9 cellular contexts compared by ENCODE assay signal in genomic region chr14:23286904-23287479, GRCh38. TPM values are rescaled to one million over a fixed set of nuclear protein-coding genes. Genes with fewer than 3 reads are reported as not detected.
DNase-seq lines count a peak whose midpoint lies in the region; ATAC-seq and TF ChIP-seq lines count a peak whose summit lies in the region.
"Had no signal": no experiment of that assay in that cellular context is flagged by ENCODE, and none has a peak within 500 bp of the region (broad histone marks: within the 10 kb centered on the region; RNA-seq: fewer than 3 reads in every experiment).

No MANE protein-coding gene starts in this region.

- peaks cover 12 to 35% (median 24%) of the 10 kb centered on the region in 4 donors for H3K4me1 Mint-ChIP-seq in CD4-positive, alpha-beta memory T cell
- H3K4me1 Mint-ChIP-seq in endodermal cell, result peaks cover 19% of the 10 kb centered on the region

- H3K4me3 ChIP-seq in CD4-positive, alpha-beta memory T cell (ENCODE audit: low read length in 2 of 2), result peak overlapping the region in 1 of 2 donors; percentile 85
- H3K4me3 ChIP-seq in OCI-LY1 (ENCODE audit: low read depth, low read length, poor library complexity, severe bottlenecking), result peak overlapping the region; percentile 80
- H3K4me3 ChIP-seq in endodermal cell (ENCODE audit: low read length), result peak overlapping the region; percentile 92
- H3K4me3 ChIP-seq in osteoblast (ENCODE audit: insufficient read depth, low read length), result peak overlapping the region; percentile 94

- peak overlapping the region; percentile 90 to 98 (median 96) for H3K27ac Mint-ChIP-seq in CD4-positive, alpha-beta memory T cell
- H3K27ac Mint-ChIP-seq in endodermal cell, result peak overlapping the region; percentile 100

- H3K79me2 ChIP-seq in OCI-LY1 (ENCODE audit: insufficient read depth, low read length) (no peaks in the 10 kb centered on the region), osteoblast (ENCODE audit: insufficient read depth, low read length) (peaks cover 19% of the 10 kb centered on the region)

- intact Hi-C loops in CD4-positive, alpha-beta memory T cell (cut with micrococcal nuclease), result loop anchor here (1.0 kb wide), 4 partner anchors 8 to 192 kb away; partner anchors contain the start of genes ACIN1, C14orf119 and PABPN1

- peaks cover 23% of the 10 kb centered on the region for H3K4me1 ChIP-seq in CD4-positive, alpha-beta memory T cell (ENCODE audit: insufficient read depth, low read length)
- peaks cover 22% of the 10 kb centered on the region for H3K4me1 ChIP-seq in OCI-LY1 (ENCODE audit: insufficient read depth, low read length, severe bottlenecking)
- H3K4me1 ChIP-seq in endodermal cell (ENCODE audit: control insufficient read depth, insufficient read depth, low read length), result no peaks in the 10 kb centered on the region
- peaks cover 16% of the 10 kb centered on the region for H3K4me1 ChIP-seq in osteoblast (ENCODE audit: insufficient read depth, low read length)

- H3K9ac ChIP-seq in OCI-LY1 (ENCODE audit: low read length) (peak overlapping the region; percentile 83), endodermal cell (ENCODE audit: extremely low read depth, low read length, poor library complexity, severe bottlenecking) (peak overlapping the region; percentile 18)

- CTCF ChIA-PET in CD4-positive, alpha-beta memory T cell (lab: Charles Lee; ENCODE audit: partially characterized antibody), result interaction anchor here (1.0 to 7.6 kb wide), 7 partner anchors 9 to 40 kb away, joined by 3 to 65 read pairs (median 4); partner anchors contain the start of genes PABPN1 and PPP1R3E

- peak overlapping the region; percentile 98 for H3K4me2 ChIP-seq in OCI-LY1 (ENCODE audit: low read length)
- H3K4me2 ChIP-seq in osteoblast (ENCODE audit: insufficient read depth, low read length), result peak overlapping the region; percentile 92

- no peak overlapping the region for H2AFZ ChIP-seq in OCI-LY1 (ENCODE audit: low read length)
- H2AFZ ChIP-seq in osteoblast (ENCODE audit: low read length), result peak overlapping the region; percentile 98

- TF ChIP-seq CTCF in OCI-LY1 (IDR thresholded peaks at IDR 0.05; ENCODE audit: low read length) (no peak), endodermal cell (conservative IDR thresholded peaks at IDR 0.05) (no peak), osteoblast (IDR thresholded peaks at IDR 0.05; ENCODE audit: extremely low read depth, low read depth, low read length) (no peak)

- no peaks in the 10 kb centered on the region for H3K9me2 ChIP-seq in OCI-LY1 (ENCODE audit: low read depth, low read length)

- H3F3A ChIP-seq in OCI-LY1 (ENCODE audit: insufficient read depth, low read length), result no peaks in the 10 kb centered on the region

- H3K9me3 ChIP-seq in CD4-positive, alpha-beta memory T cell (ENCODE audit: control insufficient read depth in 1 of 2, low read length in 2 of 2), result no peaks in the 10 kb centered on the region
- no peaks in the 10 kb centered on the region for H3K9me3 ChIP-seq in OCI-LY1 (ENCODE audit: low read length)
- no peaks in the 10 kb centered on the region for H3K9me3 ChIP-seq in endodermal cell (ENCODE audit: control insufficient read depth, low read length)
- H3K9me3 ChIP-seq in osteoblast (ENCODE audit: low read depth, low read length), result no peaks in the 10 kb centered on the region

- H3K36me3 ChIP-seq in CD4-positive, alpha-beta memory T cell (ENCODE audit: insufficient read depth, low read length), result no peaks in the 10 kb centered on the region
- H3K36me3 ChIP-seq in OCI-LY1 (ENCODE audit: insufficient read depth, low read length) (no peaks in the 10 kb centered on the region), endodermal cell (ENCODE audit: control insufficient read depth, insufficient read depth, low read length) (no peaks in the 10 kb centered on the region), osteoblast (ENCODE audit: insufficient read depth, low read length) (no peaks in the 10 kb centered on the region)

- no peak for DNase-seq in CD4-positive, alpha-beta memory T cell
- DNase-seq in endodermal cell (no peak), osteoblast (ENCODE audit: insufficient read length, low spot score, missing footprints) (no peak), NCI-H1436 treated with DMSO at 0.1 percent for 48 hours (lab: John Stamatoyannopoulos, UW) (no peak), RKO (ENCODE audit: low spot score) (no peak), kidney tubule cell (ENCODE audit: low spot score) (no peak)
- DNase-seq: stimulated activated naive CD4-positive, alpha-beta T cell had no signal

- ATAC-seq in HG02678 (IDR thresholded peaks at IDR 0.05; ENCODE audit: unreplicated experiment), result no peak

- H3K4me3 Mint-ChIP-seq in CD4-positive, alpha-beta memory T cell, result peak overlapping the region; percentile 95 to 99 (median 98)
- peak overlapping the region; percentile 90 for H3K4me3 Mint-ChIP-seq in endodermal cell

- H3K9me3 Mint-ChIP-seq in CD4-positive, alpha-beta memory T cell, result no peaks in the 10 kb centered on the region
- H3K9me3 Mint-ChIP-seq in endodermal cell, result no peaks in the 10 kb centered on the region

- H4K20me1 ChIP-seq in OCI-LY1 (ENCODE audit: insufficient read depth, low read length), result no peaks in the 10 kb centered on the region
- peaks cover 2% of the 10 kb centered on the region for H4K20me1 ChIP-seq in osteoblast (ENCODE audit: insufficient read depth, low read length)

- H3K27ac ChIP-seq in CD4-positive, alpha-beta memory T cell (ENCODE audit: low read depth, low read length), result peak overlapping the region; percentile 75
- H3K27ac ChIP-seq in OCI-LY1 (ENCODE audit: low read depth, low read length, poor library complexity, severe bottlenecking), result no peak overlapping the region
- peak overlapping the region; percentile 94 for H3K27ac ChIP-seq in endodermal cell (ENCODE audit: low read depth, low read length)
- H3K27ac ChIP-seq in osteoblast (ENCODE audit: low read depth, low read length), result peak overlapping the region; percentile 69

- POLR2A ChIA-PET in CD4-positive, alpha-beta memory T cell (lab: Charles Lee; ENCODE audit: partially characterized antibody), result interaction anchor here (0.9 to 3.4 kb wide), 10 partner anchors 9 to 1776 kb away, joined by 3 to 100 read pairs (median 4); partner anchors contain the start of genes ACIN1, C14orf119, DCAF11 and METTL3

- no peaks in the 10 kb centered on the region for H3K27me3 ChIP-seq in CD4-positive, alpha-beta memory T cell (ENCODE audit: insufficient read depth, low read length)
- H3K27me3 ChIP-seq in OCI-LY1 (ENCODE audit: insufficient read depth, low read length) (no peaks in the 10 kb centered on the region), endodermal cell (ENCODE audit: control insufficient read depth, insufficient read depth, low read length, poor library complexity, severe bottlenecking) (peaks cover 34% of the 10 kb centered on the region), osteoblast (ENCODE audit: insufficient read depth, low read length) (peaks cover 15% of the 10 kb centered on the region)

- 63 to 66% methylated on average over 4 to 6 of the region's 6 CpGs for WGBS in endodermal cell (ENCODE audit: insufficient coverage in 1 of 2, insufficient read length in 1 of 2), 2 experiments

- H3K27me3 Mint-ChIP-seq in CD4-positive, alpha-beta memory T cell, result no peaks in the 10 kb centered on the region
- peaks cover 46% of the 10 kb centered on the region for H3K27me3 Mint-ChIP-seq in endodermal cell (ENCODE audit: insufficient read depth)

- peaks cover 0 to 7% of the 10 kb centered on the region in 2 donors for H3K36me3 Mint-ChIP-seq in CD4-positive, alpha-beta memory T cell
- H3K36me3 Mint-ChIP-seq in endodermal cell (ENCODE audit: low read depth), result peaks cover 3% of the 10 kb centered on the region

RNA-seq across cellular contexts. Expression of gene HOMEZ, which starts 1.1 kb away (rescaled TPM):
- total RNA-seq in CD4-positive, alpha-beta memory T cell, result 10 to 100 TPM; 21.0 to 21.7 TPM
- 1 to 10 TPM; 1.5 to 5.7 TPM for polyA plus RNA-seq in CD4-positive, alpha-beta memory T cell
- total RNA-seq in endodermal cell (10 to 100 TPM; 23.8 to 32.0 TPM), osteoblast (5.4 and 8.0 TPM in 2 replicates)
- polyA plus RNA-seq in endodermal cell (2013, experiment 1 of 2), result 16.6 TPM
- polyA plus RNA-seq in endodermal cell (2013, experiment 2 of 2), result 15.4 TPM

RNA-seq across cellular contexts. Expression of gene PPP1R3E, which starts 15.7 kb away (rescaled TPM):
- total RNA-seq in CD4-positive, alpha-beta memory T cell, result 10 to 100 TPM; 82.3 to 87.3 TPM
- 1 to 10 TPM; 1.3 to 2.9 TPM for polyA plus RNA-seq in CD4-positive, alpha-beta memory T cell
- 1 to 10 TPM; 5.7 to 6.5 TPM for total RNA-seq in endodermal cell
- polyA plus RNA-seq in endodermal cell (2013, experiment 1 of 2), result 9.8 TPM
- polyA plus RNA-seq in endodermal cell (2013, experiment 2 of 2), result 9.6 TPM
- 7.6 and 9.1 TPM in 2 replicates for total RNA-seq in osteoblast

RNA-seq across cellular contexts. Expression of gene BCL2L2, which starts 19.6 kb away (rescaled TPM):
- total RNA-seq in CD4-positive, alpha-beta memory T cell, result 1 to 10 TPM; 2.0 to 3.6 TPM
- polyA plus RNA-seq in CD4-positive, alpha-beta memory T cell, result not detected
- total RNA-seq in endodermal cell (10 to 100 TPM; 21.9 to 29.5 TPM), osteoblast (19.5 and 21.2 TPM in 2 replicates)
- polyA plus RNA-seq in endodermal cell (2013, experiment 1 of 2), result 20.2 TPM
- 15.5 TPM for polyA plus RNA-seq in endodermal cell (2013, experiment 2 of 2)

RNA-seq across cellular contexts. Expression of gene PABPN1, which starts 34.3 kb away (rescaled TPM):
- total RNA-seq in CD4-positive, alpha-beta memory T cell, result 100 to 1,000 TPM; 194 to 196 TPM
- 100 to 1,000 TPM in 1 of 2 donors, 10 to 100 TPM in 1; 91.7 to 125 TPM for polyA plus RNA-seq in CD4-positive, alpha-beta memory T cell
- total RNA-seq in endodermal cell, result 100 to 1,000 TPM; 293 TPM
- 295 TPM for polyA plus RNA-seq in endodermal cell (2013, experiment 1 of 2)
- 251 TPM for polyA plus RNA-seq in endodermal cell (2013, experiment 2 of 2)
- 42.3 and 51.9 TPM in 2 replicates for total RNA-seq in osteoblast

RNA-seq across cellular contexts. Expression of gene RNF212B, which starts 49.3 kb away (rescaled TPM):
- total RNA-seq in CD4-positive, alpha-beta memory T cell, result not detected
- not detected for polyA plus RNA-seq in CD4-positive, alpha-beta memory T cell
- not detected for total RNA-seq in endodermal cell
- polyA plus RNA-seq in endodermal cell (2013, experiment 1 of 2), result not detected
- polyA plus RNA-seq in endodermal cell (2013, experiment 2 of 2), result not detected
- total RNA-seq in osteoblast, result not detected in 2 replicates
